1 cellular context compared by ENCODE assay signal in genomic region chr16:20774703-20775362, GRCh38.
TF ChIP-seq lines count a peak whose summit lies in the region.

No MANE protein-coding gene starts in this region.

TF ChIP-seq in HEK293, 187 proteins besides CTCF, POLR2A, EP300 and RAD21:
- TF ChIP-seq PRDM10 (tag by site-specific recombination; IDR thresholded peaks at IDR 0.05): 0 out of 2 replicates have a peak, but pooled peaks have one; percentile 27
- TF ChIP-seq ZNF335 (tag by site-specific recombination; conservative IDR thresholded peaks at IDR 0.05): peak; percentile 81
- peak; percentile 30 for TF ChIP-seq ZNF654 (tag by site-specific recombination; IDR thresholded peaks at IDR 0.05; ENCODE audit: low read depth)
- no peak for TF ChIP-seq ZFP69B (tag by site-specific recombination; IDR thresholded peaks at IDR 0.05)
